In genomic region chr1:181369416-181369815, GRCh38 we compare ENCODE assay signal across 24 cellular contexts.
"Had no signal": no experiment of that assay in that cellular context is flagged by ENCODE, and none has a peak within 500 bp of the region (broad histone marks: within the 10 kb centered on the region; RNA-seq: fewer than 3 reads in every experiment).

No MANE protein-coding gene starts in this region.

- DNase-seq: dorsolateral prefrontal cortex; effector CD4-positive, alpha-beta T cell; foreskin keratinocyte; heart left ventricle; naive thymus-derived CD4-positive, alpha-beta T cell; right lobe of liver; stimulated activated CD4-positive, alpha-beta T cell treated with anti-CD3 and anti-CD28 coated beads, Interleukin-12 subunit alpha, Interleukin-12 subunit beta, amount 100 ng/mL, for 4 hours; stimulated activated CD4-positive, alpha-beta T cell treated with anti-CD3 and anti-CD28 coated beads, Interleukin-1b, Interleukin-23, amount 100 ng/mL, for 48 hours; stimulated activated CD4-positive, alpha-beta T cell treated with anti-CD3 and anti-CD28 coated beads, Interleukin-4, amount 100 ng/mL, for 1 hour; stimulated activated CD8-positive, alpha-beta memory T cell treated with anti-CD3 and anti-CD28 coated beads, Interleukin-4, amount 100 ng/mL, for 48 hours; stimulated activated naive CD4-positive, alpha-beta T cell treated with Interleukin-2 at 50 U/mL for 16 hours; stomach; trophoblast cell had no signal

- H3K4me1 Mint-ChIP-seq: memory B cell, nephron, neural progenitor cell had no signal

- ATAC-seq: esophagus mucosa; foreskin keratinocyte; gastroesophageal sphincter; heart left ventricle; left lobe of liver; naive thymus-derived CD4-positive, alpha-beta T cell; right lobe of liver had no signal

- H3K27ac ChIP-seq: dorsolateral prefrontal cortex, epithelial cell of prostate, foreskin keratinocyte, gastroesophageal sphincter, heart left ventricle, hepatocyte, neural progenitor cell, parathyroid adenoma, right lobe of liver, stomach, vagina had no signal

- H3K36me3 Mint-ChIP-seq: neural progenitor cell had no signal

- H3K27ac Mint-ChIP-seq: memory B cell, nephron, neural progenitor cell, progenitor cell of endocrine pancreas had no signal

- H3K4me3 Mint-ChIP-seq: memory B cell; naive thymus-derived CD4-positive, alpha-beta T cell; nephron; neural progenitor cell had no signal
